In the genomic region with DNA sequence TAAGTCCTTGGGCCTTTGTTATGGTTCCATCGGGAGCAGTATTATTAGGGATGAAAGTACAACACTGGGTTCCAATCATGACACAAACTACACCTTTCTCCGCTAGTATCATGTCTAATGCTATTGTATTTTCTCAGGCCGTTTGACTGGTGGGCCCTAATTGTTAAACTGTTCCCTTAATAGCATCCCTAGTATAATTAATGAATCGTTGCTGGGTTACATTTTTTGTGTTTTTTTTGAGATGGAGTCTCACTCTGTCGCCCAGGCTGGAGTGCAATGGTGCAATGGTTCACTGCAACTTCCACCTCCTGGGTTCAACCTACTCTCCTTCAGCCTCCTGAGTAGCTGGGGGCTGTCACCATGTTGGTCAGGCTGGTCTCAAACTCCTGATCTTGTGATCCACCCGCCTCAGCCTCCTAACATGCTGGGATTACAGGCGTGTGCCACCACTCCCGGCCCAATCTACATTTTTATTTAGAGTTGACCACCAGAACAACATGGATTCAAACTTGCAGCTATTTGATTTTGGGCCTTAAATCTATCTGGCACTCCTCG, we compare ENCODE assay signal across 9 cellular contexts. TPM values are rescaled to one million over a fixed set of nuclear protein-coding genes. Genes with fewer than 3 reads are reported as not detected.
DNase-seq lines count a peak whose midpoint lies in the region; ATAC-seq and TF ChIP-seq lines count a peak whose summit lies in the region.
"Had no signal": no experiment of that assay in that cellular context is flagged by ENCODE, and none has a peak within 500 bp of the region (broad histone marks: within the 10 kb centered on the region; RNA-seq: fewer than 3 reads in every experiment).

No MANE protein-coding gene starts in this region.

- H3K4me3 Mint-ChIP-seq in activated naive CD4-positive, alpha-beta T cell treated with anti-CD3 and anti-CD28 coated beads, Interleukin-2, amount 10 ng/mL, durations not matched to agents 7 days and 5 days = peak overlapping the region; percentile 99
- H3K4me3 Mint-ChIP-seq in activated CD8-positive, alpha-beta T cell treated with anti-CD3 and anti-CD28 coated beads for 36 hours = peak overlapping the region; percentile 100
- H3K4me3 Mint-ChIP-seq in type B pancreatic cell = peak overlapping the region; percentile 98

- intact Hi-C loops in activated CD8-positive, alpha-beta T cell treated with anti-CD3 and anti-CD28 coated beads for 36 hours (cut with micrococcal nuclease) = no loop called here

- no peak overlapping the region for H3K27ac Mint-ChIP-seq in activated naive CD4-positive, alpha-beta T cell treated with anti-CD3 and anti-CD28 coated beads, Interleukin-2, amount 10 ng/mL, durations not matched to agents 7 days and 5 days
- H3K27ac Mint-ChIP-seq in activated CD8-positive, alpha-beta T cell treated with anti-CD3 and anti-CD28 coated beads for 36 hours = peak overlapping the region; percentile 100
- peak overlapping the region; percentile 98 for H3K27ac Mint-ChIP-seq in type B pancreatic cell

- H3K27ac ChIP-seq in iPS DF 6.9 (ENCODE audit: low read length) = no peak overlapping the region

- peaks cover 88% of the 10 kb centered on the region for H3K36me3 Mint-ChIP-seq in activated naive CD4-positive, alpha-beta T cell treated with anti-CD3 and anti-CD28 coated beads, Interleukin-2, amount 10 ng/mL, durations not matched to agents 7 days and 5 days
- H3K36me3 Mint-ChIP-seq in activated CD8-positive, alpha-beta T cell treated with anti-CD3 and anti-CD28 coated beads for 36 hours (ENCODE audit: low read depth) = peaks cover 89% of the 10 kb centered on the region
- H3K36me3 Mint-ChIP-seq in type B pancreatic cell = peaks cover 88% of the 10 kb centered on the region

- H3K27me3 Mint-ChIP-seq in activated naive CD4-positive, alpha-beta T cell treated with anti-CD3 and anti-CD28 coated beads, Interleukin-2, amount 10 ng/mL, durations not matched to agents 7 days and 5 days = no peaks in the 10 kb centered on the region
- H3K27me3 Mint-ChIP-seq in activated CD8-positive, alpha-beta T cell treated with anti-CD3 and anti-CD28 coated beads for 36 hours = peaks cover 2% of the 10 kb centered on the region
- H3K27me3 Mint-ChIP-seq in type B pancreatic cell = peaks cover 29% of the 10 kb centered on the region

- peaks cover 73% of the 10 kb centered on the region for H3K9me3 Mint-ChIP-seq in activated naive CD4-positive, alpha-beta T cell treated with anti-CD3 and anti-CD28 coated beads, Interleukin-2, amount 10 ng/mL, durations not matched to agents 7 days and 5 days
- peaks cover 26% of the 10 kb centered on the region for H3K9me3 Mint-ChIP-seq in activated CD8-positive, alpha-beta T cell treated with anti-CD3 and anti-CD28 coated beads for 36 hours
- peaks cover 53% of the 10 kb centered on the region for H3K9me3 Mint-ChIP-seq in type B pancreatic cell

- H3K4me3 ChIP-seq in iPS DF 6.9 (ENCODE audit: low read length) = peak overlapping the region; percentile 72; the same call in 1 of the 2 replicates

- H3K27me3 ChIP-seq in iPS DF 6.9 (ENCODE audit: control insufficient read depth, insufficient read depth, low read length) = no peaks in the 10 kb centered on the region

- peaks cover 2% of the 10 kb centered on the region; the same call in 1 of the 2 replicates for H3K4me1 ChIP-seq in iPS DF 6.9 (ENCODE audit: control insufficient read depth, insufficient read depth, low read length)

- no peak for DNase-seq in activated naive CD4-positive, alpha-beta T cell treated with anti-CD3 and anti-CD28 coated beads, Interleukin-2, amount 10 ng/mL, durations not matched to agents 7 days and 5 days
- no peak for DNase-seq in activated naive CD4-positive, alpha-beta T cell treated with Interleukin-2 at 50 U/mL for 16 hours
- no peak for DNase-seq in activated CD8-positive, alpha-beta T cell treated with anti-CD3 and anti-CD28 coated beads for 36 hours
- DNase-seq in iPS DF 6.9 (ENCODE audit: low read depth, low spot score) (no peak), type B pancreatic cell (ENCODE audit: extremely low spot score, unreplicated experiment) (no peak), NCI-H524 treated with DMSO at 0.1 percent for 48 hours (lab: John Stamatoyannopoulos, UW) (no peak), DMS79 treated with DMSO at 0.1 percent for 48 hours (lab: John Stamatoyannopoulos, UW) (no peak), NCI-H446 (lab: John Stamatoyannopoulos, UW) (no peak)
- DNase-seq: activated effector memory CD4-positive, alpha-beta T cell treated with anti-CD3 and anti-CD28 coated beads, Interleukin-2, amount 50 U/mL, for 16 hours had no signal

- no peaks in the 10 kb centered on the region for H3K9me3 ChIP-seq in iPS DF 6.9 (ENCODE audit: control insufficient read depth, insufficient read depth, low read length)

- ATAC-seq in activated CD8-positive, alpha-beta T cell treated with anti-CD3 and anti-CD28 coated beads for 36 hours = no peak

- POLR2A ChIA-PET in activated CD8-positive, alpha-beta T cell treated with anti-CD3 and anti-CD28 coated beads for 36 hours (lab: Charles Lee) = interaction anchor here (0.8 to 8.4 kb wide), 17 partner anchors 8 to 312 kb away, joined by 3 to 148 read pairs (median 8); no protein-coding TSS in a partner anchor

- no CpG with 5 or more reads among the region's 9 CpGs for WGBS in iPS DF 6.9 (ENCODE audit: insufficient coverage, insufficient read length)

- no peak for TF ChIP-seq CTCF in activated CD8-positive, alpha-beta T cell treated with anti-CD3 and anti-CD28 coated beads for 36 hours (IDR thresholded peaks at IDR 0.05)
- no peak for TF ChIP-seq CTCF in type B pancreatic cell (conservative IDR thresholded peaks at IDR 0.05)

- H3K4me1 Mint-ChIP-seq in activated naive CD4-positive, alpha-beta T cell treated with anti-CD3 and anti-CD28 coated beads, Interleukin-2, amount 10 ng/mL, durations not matched to agents 7 days and 5 days = peaks cover 68% of the 10 kb centered on the region
- H3K4me1 Mint-ChIP-seq in activated CD8-positive, alpha-beta T cell treated with anti-CD3 and anti-CD28 coated beads for 36 hours (ENCODE audit: low read depth) = peaks cover 58% of the 10 kb centered on the region
- H3K4me1 Mint-ChIP-seq in type B pancreatic cell (ENCODE audit: unreplicated experiment) = peaks cover 62% of the 10 kb centered on the region

- peaks cover 69% of the 10 kb centered on the region for H3K36me3 ChIP-seq in iPS DF 6.9 (ENCODE audit: control insufficient read depth, insufficient read depth, low read length)

- CTCF ChIA-PET in activated naive CD4-positive, alpha-beta T cell treated with anti-CD3 and anti-CD28 coated beads, Interleukin-2, amount 10 ng/mL, durations not matched to agents 7 days and 5 days (lab: Charles Lee) = no interaction called here
- CTCF ChIA-PET in activated CD8-positive, alpha-beta T cell treated with anti-CD3 and anti-CD28 coated beads for 36 hours (lab: Charles Lee) = interaction anchor here (1.3 to 1.5 kb wide), 2 partner anchors 8 to 39 kb away, joined by 3 to 4 read pairs; no protein-coding TSS in a partner anchor

RNA-seq across cellular contexts. Expression of gene ZNFX1, which starts 4.1 kb away (rescaled TPM):
- total RNA-seq in activated CD8-positive, alpha-beta T cell treated with anti-CD3 and anti-CD28 coated beads for 36 hours = 10 to 100 TPM; 27.4 to 27.7 TPM
- 14.1 and 21.9 TPM in 2 replicates for total RNA-seq in type B pancreatic cell (ENCODE audit: low replicate concordance)
